Comparison of ENCODE assay signal across 28 cellular contexts in the genomic region with DNA sequence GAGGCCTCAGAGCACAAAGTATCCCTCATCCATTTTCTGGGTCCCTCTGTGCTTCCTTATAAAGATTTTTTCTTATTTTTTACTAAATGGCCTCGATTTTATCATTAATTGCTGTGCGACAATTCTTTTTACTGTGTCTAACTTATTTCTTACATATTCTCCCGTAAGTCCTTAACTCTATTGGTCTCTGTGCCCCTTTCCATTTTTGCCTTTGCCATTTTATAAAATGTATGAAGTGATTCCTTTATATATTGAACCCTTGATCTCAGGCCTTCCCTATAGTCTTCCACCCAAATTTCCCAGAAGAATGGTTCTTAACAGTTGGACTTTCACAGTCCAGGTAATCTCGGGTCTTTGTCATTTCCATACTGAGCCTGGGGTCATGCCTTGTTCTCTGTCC.
DNase-seq lines count a peak whose midpoint lies in the region; ATAC-seq and TF ChIP-seq lines count a peak whose summit lies in the region.
"Had no signal": no experiment of that assay in that cellular context is flagged by ENCODE, and none has a peak within 500 bp of the region (broad histone marks: within the 10 kb centered on the region; RNA-seq: fewer than 3 reads in every experiment).

No MANE protein-coding gene starts in this region.

- H2AFZ ChIP-seq in Loucy (ENCODE audit: low read length), result no peak overlapping the region

- DNase-seq in SIG-M5 treated with dmso at 0.1 percent for 504 hours (lab: John Stamatoyannopoulos, UW; ENCODE audit: unreplicated experiment), result no peak
- DNase-seq: 8988T; ACHN; AML-193; BE2C; C1 segment of cervical spinal cord; Caco-2; Calu3; CD4-positive, alpha-beta memory T cell; CD4-positive, alpha-beta T cell; CD4-positive, CD25-positive, alpha-beta regulatory T cell; CD8-positive, alpha-beta memory T cell; CD8-positive, alpha-beta T cell; COR-L47; DMS 273 treated with DMSO at 0.1 percent for 48 hours; DMS153; DMS53; DMS79; DMS79 treated with DMSO at 0.1 percent for 48 hours; EL had no signal

- H3K27ac ChIP-seq in BLaER1, result no peak overlapping the region
- H3K27ac ChIP-seq in BLaER1 treated with 17β-estradiol and CSF1 and Interleukin-3, amounts not matched to agents 10 nM and 100 nM, result no peak overlapping the region
- H3K27ac ChIP-seq: 22Rv1, A549, C4-2B had no signal

- H3K4me1 ChIP-seq in BLaER1 (peaks cover 43% of the 10 kb centered on the region), Loucy (ENCODE audit: insufficient read depth, low read length, poor library complexity, severe bottlenecking) (peaks cover 33% of the 10 kb centered on the region)
- peaks cover 8 to 50% (median 29%) of the 10 kb centered on the region in 10 experiments for H3K4me1 ChIP-seq in BLaER1 treated with 17β-estradiol and CSF1 and Interleukin-3, amounts not matched to agents 10 nM and 100 nM
- H3K4me1 ChIP-seq: A549, BE2C, Caco-2 had no signal

- H3K4me2 ChIP-seq in BLaER1 (peak overlapping the region; percentile 95), Loucy (ENCODE audit: low read depth, low read length, poor library complexity, severe bottlenecking) (peak overlapping the region; percentile 72)
- H3K4me2 ChIP-seq in BLaER1 treated with 17β-estradiol and CSF1 and Interleukin-3, amounts not matched to agents 10 nM and 100 nM, result peak overlapping the region; percentile 56 to 90 (median 80); a peak in 20 of 22 replicates
- H3K4me2 ChIP-seq: A549 had no signal

- H3K79me2 ChIP-seq in Loucy (ENCODE audit: insufficient read depth, low read length), result no peaks in the 10 kb centered on the region

- no peaks in the 10 kb centered on the region for H3F3A ChIP-seq in Loucy (ENCODE audit: low read depth)

- no peaks in the 10 kb centered on the region; the same call in none of the 2 replicates for H3K27me3 ChIP-seq in BLaER1
- peaks cover 0 to 37% (median 7%) of the 10 kb centered on the region in 11 experiments; a peak in 7 of 22 replicates for H3K27me3 ChIP-seq in BLaER1 treated with 17β-estradiol and CSF1 and Interleukin-3, amounts not matched to agents 10 nM and 100 nM
- no peaks in the 10 kb centered on the region for H3K27me3 ChIP-seq in Loucy (ENCODE audit: insufficient read depth, low read length, poor library complexity, severe bottlenecking)

- H3K4me3 ChIP-seq in BLaER1, result no peak overlapping the region
- H3K4me3 ChIP-seq in BLaER1 treated with 17β-estradiol and CSF1 and Interleukin-3, amounts not matched to agents 10 nM and 100 nM, result no peak overlapping the region
- H3K4me3 ChIP-seq in Loucy (ENCODE audit: low read length, poor library complexity, severe bottlenecking), result peak overlapping the region; percentile 50
- H3K4me3 ChIP-seq: A549 had no signal

- H4K20me1 ChIP-seq in BLaER1, result no peaks in the 10 kb centered on the region
- H4K20me1 ChIP-seq in BLaER1 treated with 17β-estradiol and CSF1 and Interleukin-3, amounts not matched to agents 10 nM and 100 nM, result peaks cover 0 to 7% (median 0%) of the 10 kb centered on the region in 11 experiments; a peak in 3 of 22 replicates
- no peaks in the 10 kb centered on the region for H4K20me1 ChIP-seq in Loucy (ENCODE audit: insufficient read depth, low read length, poor library complexity, severe bottlenecking)

- H3K36me3 ChIP-seq in BLaER1, result no peaks in the 10 kb centered on the region
- no peaks in the 10 kb centered on the region for H3K36me3 ChIP-seq in BLaER1 treated with 17β-estradiol and CSF1 and Interleukin-3, amounts not matched to agents 10 nM and 100 nM
- H3K36me3 ChIP-seq in Loucy (ENCODE audit: insufficient read depth, low read length), result no peaks in the 10 kb centered on the region
- H3K36me3 ChIP-seq: BE2C had no signal

- no peaks in the 10 kb centered on the region for H3K9me3 ChIP-seq in BLaER1
- no peaks in the 10 kb centered on the region for H3K9me3 ChIP-seq in BLaER1 treated with 17β-estradiol and CSF1 and Interleukin-3, amounts not matched to agents 10 nM and 100 nM (replicated peaks in 1 of 11)
- no peaks in the 10 kb centered on the region for H3K9me3 ChIP-seq in Loucy (ENCODE audit: insufficient read depth, low read depth, low read length)
- H3K9me3 ChIP-seq: A549, BE2C, Caco-2 had no signal

- H3K9ac ChIP-seq in BLaER1 (no peak overlapping the region), Loucy (ENCODE audit: low read depth, low read length, poor library complexity, severe bottlenecking) (peak overlapping the region; percentile 6)
- no peak overlapping the region for H3K9ac ChIP-seq in BLaER1 treated with 17β-estradiol and CSF1 and Interleukin-3, amounts not matched to agents 10 nM and 100 nM

- ATAC-seq in HG02588 (IDR thresholded peaks at IDR 0.05; ENCODE audit: unreplicated experiment) (no peak), GM21786 (IDR thresholded peaks at IDR 0.05; ENCODE audit: unreplicated experiment) (no peak)
- ATAC-seq: A549; CD8-positive, alpha-beta T cell had no signal

- no peaks in the 10 kb centered on the region for H3K9me2 ChIP-seq in Loucy (replicated peaks; ENCODE audit: low read depth, low read length)

- no peak for TF ChIP-seq CTCF in Loucy (conservative IDR thresholded peaks at IDR 0.05; ENCODE audit: low read length)
